ENCODE assay signal across 9 cellular contexts in genomic region chr10:103800789-103801540, GRCh38. TPM values are rescaled to one million over a fixed set of nuclear protein-coding genes. Genes with fewer than 3 reads are reported as not detected.
A peak's percentile ranks its signal among the peaks of the same experiment; 100 is the strongest.
DNase-seq lines count a peak whose midpoint lies in the region; ATAC-seq, FAIRE-seq and TF ChIP-seq lines count a peak whose summit lies in the region.
"Had no signal": no experiment of that assay in that cellular context is flagged by ENCODE, and none has a peak within 500 bp of the region (broad histone marks: within the 10 kb centered on the region; RNA-seq: fewer than 3 reads in every experiment).

No MANE protein-coding gene starts in this region.

- TF ChIP-seq CTCF in A549 (IDR thresholded peaks at IDR 0.05): no peak
- no peak for TF ChIP-seq CTCF in WERI-Rb-1 (IDR thresholded peaks at IDR 0.05; ENCODE audit: low read depth, low read length)
- no peak for TF ChIP-seq CTCF in ascending aorta (IDR thresholded peaks at IDR 0.05)

- peak overlapping the region in 1 of 2 experiments; percentile 31; a peak in 1 of 6 replicates for H3K27ac ChIP-seq in A549
- no peak overlapping the region for H3K27ac ChIP-seq in WERI-Rb-1
- H3K27ac ChIP-seq in ascending aorta: no peak overlapping the region

- peak in 1 of 2 experiments; percentile 18 for DNase-seq in A549 (ENCODE audit: low read depth in 1 of 2, low spot score in 1 of 2)
- DNase-seq in HT1080 (ENCODE audit: low read depth): peak; percentile 46
- peak; percentile 65 for DNase-seq in activated CD8-positive, alpha-beta memory T cell treated with anti-CD3 and anti-CD28 coated beads for 24 hours
- DNase-seq in naive B cell: no peak
- no peak for DNase-seq in WERI-Rb-1
- DNase-seq in ascending aorta (ENCODE audit: low spot score in 2 of 2): no peak
- no peak for DNase-seq in amniotic stem cell (lab: John Stamatoyannopoulos, UW)

- H3K4me3 Mint-ChIP-seq in naive B cell: no peak overlapping the region

- POLR2A ChIA-PET in A549 (lab: Yijun Ruan, JAX): no interaction called here

- TF ChIP-seq RAD21 in A549 (conservative IDR thresholded peaks at IDR 0.05 in 1 of 2, IDR thresholded peaks at IDR 0.05 in 1 of 2): no peak

- no peaks in the 10 kb centered on the region for H3K27me3 Mint-ChIP-seq in naive B cell

- H3K27ac Mint-ChIP-seq in naive B cell: peak overlapping the region in 3 of 6 donors; percentile 7 to 22 (median 16)

- H3K4me3 ChIP-seq in A549 (no peak overlapping the region), WERI-Rb-1 (ENCODE audit: low read depth, low read length) (no peak overlapping the region), ascending aorta (no peak overlapping the region)
- H3K4me3 ChIP-seq: lung had no signal

- H3K27me3 ChIP-seq in WERI-Rb-1 (ENCODE audit: insufficient read depth, low read depth, severe bottlenecking) (no peaks in the 10 kb centered on the region), ascending aorta (no peaks in the 10 kb centered on the region)

- no peaks in the 10 kb centered on the region for H3K9me3 ChIP-seq in A549
- H3K9me3 ChIP-seq in WERI-Rb-1 (ENCODE audit: severe bottlenecking): no peaks in the 10 kb centered on the region
- H3K9me3 ChIP-seq in ascending aorta: no peaks in the 10 kb centered on the region

- H3K4me1 Mint-ChIP-seq in naive B cell: peaks cover 8 to 13% (median 11%) of the 10 kb centered on the region in 3 donors

- H3K4me2 ChIP-seq in A549: peak overlapping the region; percentile 29; the same call in 1 of the 3 replicates

- H3K4me1 ChIP-seq in A549 (peaks cover 26% of the 10 kb centered on the region), ascending aorta (no peaks in the 10 kb centered on the region)

- 70% methylated on average over 10 of the region's 10 CpGs for WGBS in A549 (ENCODE audit: missing lambda C conversion rate)

- H3K9me3 Mint-ChIP-seq in naive B cell: no peaks in the 10 kb centered on the region

- ATAC-seq in A549: peak in 1 of 2 experiments; percentile 32; a peak in 2 of 6 replicates
- ATAC-seq in GM19351 (IDR thresholded peaks at IDR 0.05; ENCODE audit: unreplicated experiment): peak; percentile 98
- peak; percentile 23 to 30 for ATAC-seq in naive B cell (ENCODE audit: low read depth in 2 of 2)

- CTCF ChIA-PET in A549 (lab: Yijun Ruan, JAX): interaction anchor here (0.6 to 1.2 kb wide), 6 partner anchors 11 to 118 kb away, joined by 3 to 4 read pairs (median 3); no protein-coding TSS in a partner anchor

- TF ChIP-seq EP300 in A549 (IDR thresholded peaks at IDR 0.05): no peak

- intact Hi-C loops in ascending aorta (cut with DNase I): no loop called here

- no peaks in the 10 kb centered on the region for H3K36me3 Mint-ChIP-seq in naive B cell

- H3K36me3 ChIP-seq in WERI-Rb-1 (no peaks in the 10 kb centered on the region; the same call in 1 of the 2 replicates), ascending aorta (peaks cover 0 to 12% of the 10 kb centered on the region in 2 donors)

- FAIRE-seq in A549 (lab: Jason Lieb, UNC): no peak

- no peak for TF ChIP-seq POLR2A in A549 (IDR thresholded peaks at IDR 0.05; ENCODE audit: low read length)

TF ChIP-seq in A549, 52 proteins besides CTCF, POLR2A, EP300 and RAD21:
- TF ChIP-seq FOSL2 (IDR thresholded peaks at IDR 0.05) (no peak), FOSL2 (CRISPR knock-in tag; IDR thresholded peaks at IDR 0.05) (no peak)

RNA-seq across cellular contexts. Expression of gene SH3PXD2A, which starts 54.4 kb away (rescaled TPM):
- 3.9 and 6.2 TPM in 2 replicates for polyA plus RNA-seq in A549 (2011; rRNA removed)
- 0.82 and 1.1 TPM in 2 replicates for polyA plus RNA-seq in A549 (2012; cell fraction: cytosol; rRNA removed)
- 2.2 and 2.7 TPM in 2 replicates for polyA plus RNA-seq in A549 (2012; cell fraction: nucleus; rRNA removed)
- 1.4 to 2.4 TPM (median 1.7 TPM) in 3 replicates for polyA plus RNA-seq in A549 (2017; fragmentation: RNase III; extraction: RNeasy Plus Mini Kit Qiagen cat#74134 plus additional on column Dnase treatment)
- polyA minus RNA-seq in A549 (2011; rRNA and poly(A)+ RNA removed): 7.4 and 7.6 TPM in 2 replicates
- 4.1 and 5.8 TPM in 2 replicates for total RNA-seq in HT1080 (2014; rRNA removed; shearing (Covaris generic))
- 5.6 and 7.7 TPM in 2 replicates for polyA plus RNA-seq in HT1080 (2015; cell fraction: cytosol; rRNA removed)
- polyA plus RNA-seq in HT1080 (2015; cell fraction: nucleus; rRNA removed): 15.5 and 15.9 TPM in 2 replicates
- polyA plus RNA-seq in naive B cell (ENCODE audit: low read depth in 6 of 6): 1 to 10 TPM in 1 of 6 donors, under 1 TPM in 4, not detected in 1; 0.47 to 1.4 (median 0.72) TPM
- total RNA-seq in ascending aorta: 50.0 TPM

Comparison
In these comparisons a context has a peak if more than half of its experiments do, and no peak if none do; other contexts are left out.
1. DNase-seq: peak in HT1080 (single experiment) and activated CD8-positive, alpha-beta memory T cell treated with anti-CD3 and anti-CD28 coated beads for 24 hours (single experiment); none in naive B cell (single experiment), WERI-Rb-1 (single experiment), ascending aorta (0 of 2) and amniotic stem cell (single experiment).